ENCODE assay signal across 22 cellular contexts in genomic region chr5:101535626-101536025, GRCh38.
"Had no signal": no experiment of that assay in that cellular context is flagged by ENCODE, and none has a peak within 500 bp of the region (broad histone marks: within the 10 kb centered on the region; RNA-seq: fewer than 3 reads in every experiment).

No MANE protein-coding gene starts in this region.

- H3K36me3 Mint-ChIP-seq: memory B cell; naive thymus-derived CD4-positive, alpha-beta T cell; stimulated activated memory B cell treated with anti-CD40 and anti-IgM and Interleukin-4, amounts not matched to agents 10 μg/mL and 1 μg/mL and 100 μg/mL, for 72 hours had no signal

- H3K9me3 ChIP-seq: gastrocnemius medialis, lower lobe of right lung, prostate gland, right lobe of liver, tibial nerve, upper lobe of right lung, vagina had no signal

- H3K27ac Mint-ChIP-seq: dendritic cell treated with granulocyte-macrophage colony-stimulating factor and Interleukin-4, amounts not matched to agents 40 ng/mL and 50 ng/mL, for 4 days; effector memory CD8-positive, alpha-beta T cell; memory B cell; naive thymus-derived CD4-positive, alpha-beta T cell; nephron progenitor cell; stimulated activated memory B cell treated with anti-CD40 and anti-IgM and Interleukin-4, amounts not matched to agents 10 μg/mL and 1 μg/mL and 100 μg/mL, for 72 hours; stimulated activated naive CD8-positive, alpha-beta T cell treated with anti-CD3 and anti-CD28 coated beads, Interleukin-15, Interleukin-2, amounts not matched to agents 100 ng/mL and 50 ng/mL, for 24 hours had no signal

- H3K79me2 ChIP-seq: parathyroid adenoma had no signal

- DNase-seq: effector memory CD8-positive, alpha-beta T cell; esophagus squamous epithelium; gastrocnemius medialis; left ventricle myocardium inferior; lower lobe of right lung; naive thymus-derived CD4-positive, alpha-beta T cell; nephron progenitor cell; right lobe of liver; spleen; stimulated activated CD4-positive, alpha-beta T cell treated with anti-CD3 and anti-CD28 coated beads, Interleukin-15, amount 100 ng/mL, for 24 hours; stimulated activated CD4-positive, alpha-beta T cell treated with anti-CD3 and anti-CD28 coated beads, Interleukin-1b, Interleukin-23, amount 100 ng/mL, for 48 hours; stimulated activated CD4-positive, alpha-beta T cell treated with anti-CD3 and anti-CD28 coated beads, Interleukin-4, amount 100 ng/mL, for 24 hours; upper lobe of right lung had no signal

- H3K27me3 Mint-ChIP-seq: dendritic cell treated with granulocyte-macrophage colony-stimulating factor and Interleukin-4, amounts not matched to agents 40 ng/mL and 50 ng/mL, for 4 days; effector memory CD8-positive, alpha-beta T cell; memory B cell; naive thymus-derived CD4-positive, alpha-beta T cell; stimulated activated memory B cell treated with anti-CD40 and anti-IgM and Interleukin-4, amounts not matched to agents 10 μg/mL and 1 μg/mL and 100 μg/mL, for 72 hours; stimulated activated naive CD8-positive, alpha-beta T cell treated with anti-CD3 and anti-CD28 coated beads, Interleukin-15, Interleukin-2, amounts not matched to agents 100 ng/mL and 50 ng/mL, for 24 hours had no signal

- H3K27ac ChIP-seq: epithelial cell of prostate, esophagus squamous epithelium, gastrocnemius medialis, left ventricle myocardium inferior, lower lobe of right lung, parathyroid adenoma, prostate gland, right lobe of liver, spleen, tibial nerve, upper lobe of right lung, vagina had no signal

- H3K4me3 ChIP-seq: esophagus squamous epithelium, gastrocnemius medialis, left ventricle myocardium inferior, lower lobe of right lung, prostate gland, right lobe of liver, spleen, tibial nerve, upper lobe of right lung, vagina had no signal

- H3K9me3 Mint-ChIP-seq: nephron progenitor cell; stimulated activated memory B cell treated with anti-CD40 and anti-IgM and Interleukin-4, amounts not matched to agents 10 μg/mL and 1 μg/mL and 100 μg/mL, for 72 hours had no signal

- H2AFZ ChIP-seq: parathyroid adenoma had no signal

- H3K4me3 Mint-ChIP-seq: dendritic cell treated with granulocyte-macrophage colony-stimulating factor and Interleukin-4, amounts not matched to agents 40 ng/mL and 50 ng/mL, for 4 days; effector memory CD8-positive, alpha-beta T cell; memory B cell; naive thymus-derived CD4-positive, alpha-beta T cell; nephron progenitor cell; stimulated activated memory B cell treated with anti-CD40 and anti-IgM and Interleukin-4, amounts not matched to agents 10 μg/mL and 1 μg/mL and 100 μg/mL, for 72 hours; stimulated activated naive CD8-positive, alpha-beta T cell treated with anti-CD3 and anti-CD28 coated beads, Interleukin-15, Interleukin-2, amounts not matched to agents 100 ng/mL and 50 ng/mL, for 24 hours had no signal

- H3K4me1 Mint-ChIP-seq: memory B cell; naive thymus-derived CD4-positive, alpha-beta T cell; nephron progenitor cell; stimulated activated memory B cell treated with anti-CD40 and anti-IgM and Interleukin-4, amounts not matched to agents 10 μg/mL and 1 μg/mL and 100 μg/mL, for 72 hours had no signal

- H3K9ac ChIP-seq: parathyroid adenoma had no signal

- H3K27me3 ChIP-seq: esophagus squamous epithelium, gastrocnemius medialis, right lobe of liver, spleen, tibial nerve, upper lobe of right lung, vagina had no signal

- H3K4me1 ChIP-seq: esophagus squamous epithelium, gastrocnemius medialis, left ventricle myocardium inferior, lower lobe of right lung, parathyroid adenoma, prostate gland, right lobe of liver, spleen, tibial nerve, upper lobe of right lung, vagina had no signal

- ATAC-seq: effector memory CD8-positive, alpha-beta T cell; gastrocnemius medialis; lower lobe of right lung; naive thymus-derived CD4-positive, alpha-beta T cell; right lobe of liver; stimulated activated memory B cell treated with anti-CD40 and anti-IgM and Interleukin-4, amounts not matched to agents 10 μg/mL and 1 μg/mL and 100 μg/mL, for 72 hours; upper lobe of right lung had no signal

- H3K36me3 ChIP-seq: esophagus squamous epithelium, gastrocnemius medialis, left ventricle myocardium inferior, lower lobe of right lung, prostate gland, right lobe of liver, spleen, tibial nerve, upper lobe of right lung, vagina had no signal
